In genomic region chr9:95086564-95086955, GRCh38 we compare ENCODE assay signal across 20 cellular contexts.
A peak's percentile ranks its signal among the peaks of the same experiment; 100 is the strongest.
DNase-seq lines count a peak whose midpoint lies in the region; ATAC-seq and TF ChIP-seq lines count a peak whose summit lies in the region.
"Had no signal": no experiment of that assay in that cellular context is flagged by ENCODE, and none has a peak within 500 bp of the region (broad histone marks: within the 10 kb centered on the region; RNA-seq: fewer than 3 reads in every experiment).

No MANE protein-coding gene starts in this region.

- intact Hi-C loops in left ventricle myocardium inferior (cut with micrococcal nuclease) (no loop called here), Right ventricle myocardium superior (cut with DNase I) (no loop called here), psoas muscle (cut with DNase I) (loop anchor here in 1 of 2 donors (5.0 kb wide), 1 partner anchor 59 kb away; no protein-coding TSS in a partner anchor), vagina (cut with DNase I) (no loop called here)

- CTCF ChIA-PET in GM10248 (lab: Yijun Ruan, JAX): interaction anchor here (1.8 kb wide), 1 partner anchor 405 kb away, joined by 5 read pairs; no protein-coding TSS in a partner anchor

- POLR2A ChIA-PET in GM10248 (lab: Yijun Ruan, JAX): no interaction called here

- H3K9me3 ChIP-seq in left ventricle myocardium inferior (replicated peaks) (no peaks in the 10 kb centered on the region), psoas muscle (no peaks in the 10 kb centered on the region), vagina (no peaks in the 10 kb centered on the region)
- H3K9me3 ChIP-seq: body of pancreas, uterus had no signal

- H3K4me3 Mint-ChIP-seq in glutamatergic neuron (ENCODE audit: unreplicated experiment): no peak overlapping the region
- H3K4me3 Mint-ChIP-seq in effector memory CD8-positive, alpha-beta T cell: no peak overlapping the region
- H3K4me3 Mint-ChIP-seq: CD14-positive monocyte had no signal

- no peak for DNase-seq in left ventricle myocardium inferior
- no peak for DNase-seq in Right ventricle myocardium superior
- DNase-seq in glutamatergic neuron: no peak
- no peak for DNase-seq in psoas muscle
- DNase-seq in vagina (ENCODE audit: extremely low spot score in 2 of 2): no peak
- no peak for DNase-seq in GM19238 (ENCODE audit: insufficient read length, low spot score)
- no peak for DNase-seq in effector memory CD8-positive, alpha-beta T cell
- DNase-seq in GM10248 (ENCODE audit: extremely low spot score): no peak
- DNase-seq: activated naive CD4-positive, alpha-beta T cell; foreskin fibroblast; IMR-90; mammary epithelial cell; NCI-H187 treated with DMSO at 0.1 percent for 48 hours; NCI-H446 treated with DMSO at 0.1 percent for 48 hours; SHP77 treated with DMSO at 0.1 percent for 48 hours had no signal

- peaks cover 6% of the 10 kb centered on the region for H3K27me3 Mint-ChIP-seq in glutamatergic neuron (ENCODE audit: unreplicated experiment)
- no peaks in the 10 kb centered on the region for H3K27me3 Mint-ChIP-seq in effector memory CD8-positive, alpha-beta T cell

- peaks cover 33% of the 10 kb centered on the region for H3K4me1 Mint-ChIP-seq in glutamatergic neuron (ENCODE audit: low read depth, unreplicated experiment)
- peaks cover 0 to 3% of the 10 kb centered on the region in 2 donors for H3K4me1 Mint-ChIP-seq in effector memory CD8-positive, alpha-beta T cell (ENCODE audit: low read depth in 2 of 2)

- 63 to 77% (median 67%) methylated on average over 8 of the region's 8 CpGs for WGBS in psoas muscle, 3 donors

- peaks cover 8% of the 10 kb centered on the region for H3K9me3 Mint-ChIP-seq in glutamatergic neuron (ENCODE audit: unreplicated experiment)
- H3K9me3 Mint-ChIP-seq in effector memory CD8-positive, alpha-beta T cell: no peaks in the 10 kb centered on the region

- no peak for TF ChIP-seq POLR2A in vagina (IDR thresholded peaks at IDR 0.05)

- peaks cover 66% of the 10 kb centered on the region for H3K36me3 ChIP-seq in left ventricle myocardium inferior
- peaks cover 0 to 39% of the 10 kb centered on the region in 2 donors for H3K36me3 ChIP-seq in psoas muscle (ENCODE audit: insufficient read depth in 1 of 2, low read depth in 1 of 2)
- H3K36me3 ChIP-seq in vagina: peaks cover 0 to 42% of the 10 kb centered on the region in 2 donors
- H3K36me3 ChIP-seq: uterus had no signal

- TF ChIP-seq CTCF in left ventricle myocardium inferior (IDR thresholded peaks at IDR 0.05; ENCODE audit: borderline replicate concordance) (no peak), glutamatergic neuron (IDR thresholded peaks at IDR 0.05; ENCODE audit: partially characterized antibody, unreplicated experiment) (no peak), psoas muscle (IDR thresholded peaks at IDR 0.05) (no peak), vagina (IDR thresholded peaks at IDR 0.05) (no peak), GM10248 (IDR thresholded peaks at IDR 0.05; ENCODE audit: control extremely low read depth, extremely low read depth, low read depth, missing control alignments) (no peak)

- H3K27ac ChIP-seq in left ventricle myocardium inferior (replicated peaks) (peak overlapping the region; percentile 90), psoas muscle (peak overlapping the region; percentile 89), vagina (peak overlapping the region; percentile 66)

- no peak for ATAC-seq in Right ventricle myocardium superior (ENCODE audit: poor library complexity)
- no peak for ATAC-seq in psoas muscle
- no peak for ATAC-seq in effector memory CD8-positive, alpha-beta T cell (replicated peaks)
- ATAC-seq: activated CD4-positive, CD25-positive, alpha-beta regulatory T cell treated with anti-CD3 and anti-CD28 coated beads, Interleukin-2, amount 50 U/mL, for 24 hours had no signal

- H3K27me3 ChIP-seq in left ventricle myocardium inferior (ENCODE audit: low read depth) (no peaks in the 10 kb centered on the region), psoas muscle (ENCODE audit: insufficient read depth in 3 of 3, low read length in 2 of 3) (no peaks in the 10 kb centered on the region), vagina (no peaks in the 10 kb centered on the region)
- H3K27me3 ChIP-seq: body of pancreas, uterus had no signal

- no peak overlapping the region for H3K4me3 ChIP-seq in left ventricle myocardium inferior
- H3K4me3 ChIP-seq in psoas muscle: no peak overlapping the region
- H3K4me3 ChIP-seq in vagina: no peak overlapping the region
- H3K4me3 ChIP-seq: body of pancreas, skin epidermis, uterus had no signal

- H3K4me1 ChIP-seq in left ventricle myocardium inferior (peaks cover 100% of the 10 kb centered on the region), psoas muscle (peaks cover 74% of the 10 kb centered on the region), vagina (peaks cover 95% of the 10 kb centered on the region)

- no peaks in the 10 kb centered on the region for H3K36me3 Mint-ChIP-seq in glutamatergic neuron (ENCODE audit: unreplicated experiment)
- peaks cover 5% of the 10 kb centered on the region for H3K36me3 Mint-ChIP-seq in effector memory CD8-positive, alpha-beta T cell (ENCODE audit: insufficient read depth)

- H3K27ac Mint-ChIP-seq in glutamatergic neuron (ENCODE audit: unreplicated experiment): peak overlapping the region; percentile 6
- H3K27ac Mint-ChIP-seq in effector memory CD8-positive, alpha-beta T cell: no peak overlapping the region
